ENCODE assay signal across 19 cellular contexts in the genomic region with DNA sequence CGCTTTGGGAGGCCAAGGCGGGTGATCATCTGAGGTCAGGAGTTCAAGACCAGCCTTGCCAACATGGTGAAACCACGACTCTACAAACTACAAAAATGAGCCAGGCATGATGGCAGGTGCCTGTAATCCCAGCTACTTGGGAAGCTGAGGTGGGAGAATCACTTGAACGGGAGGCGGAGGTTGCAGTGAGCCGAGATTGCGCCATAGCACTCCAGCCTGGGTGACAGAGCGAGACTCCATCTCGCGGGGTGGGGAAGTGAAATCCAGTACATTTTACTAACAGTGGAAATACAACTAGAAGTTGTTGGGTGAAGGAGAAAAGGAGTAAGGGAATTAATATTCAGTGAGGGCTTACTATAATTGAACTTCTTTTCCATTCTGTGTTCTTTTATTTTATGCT. TPM values are rescaled to one million over a fixed set of nuclear protein-coding genes. Genes with fewer than 3 reads are reported as not detected.
DNase-seq lines count a peak whose midpoint lies in the region; ATAC-seq lines count a peak whose summit lies in the region.
"Had no signal": no experiment of that assay in that cellular context is flagged by ENCODE, and none has a peak within 500 bp of the region (broad histone marks: within the 10 kb centered on the region; RNA-seq: fewer than 3 reads in every experiment).

No MANE protein-coding gene starts in this region.

- no peak overlapping the region for H2AK5ac ChIP-seq in neuronal stem cell (ENCODE audit: low read depth, low read length)

- no peak overlapping the region for H4K8ac ChIP-seq in neuronal stem cell (ENCODE audit: low read depth, low read length)

- H3K23ac ChIP-seq in neuronal stem cell (ENCODE audit: low read depth, low read length, poor library complexity) = no peak overlapping the region

- no peak for ATAC-seq in stimulated activated naive CD8-positive, alpha-beta T cell treated with anti-CD3 and anti-CD28 coated beads, Interleukin-15, amount 100 ng/mL, for 72 hours
- ATAC-seq in GM21576 (IDR thresholded peaks at IDR 0.05; ENCODE audit: unreplicated experiment) = no peak
- ATAC-seq: PC-3 had no signal

- peaks cover 0 to 1% of the 10 kb centered on the region in 2 donors for H3K9me3 ChIP-seq in neuronal stem cell (replicated peaks in 1 of 2; ENCODE audit: control insufficient read depth in 2 of 2, insufficient read depth in 1 of 2, low read depth in 1 of 2, low read length in 2 of 2)

- H3K79me1 ChIP-seq in neuronal stem cell (ENCODE audit: low read depth, low read length) = no peaks in the 10 kb centered on the region

- H2AFZ ChIP-seq in neuronal stem cell (ENCODE audit: low read length) = no peak overlapping the region

- peaks cover 46% of the 10 kb centered on the region for H3K36me3 Mint-ChIP-seq in stimulated activated naive CD8-positive, alpha-beta T cell treated with anti-CD3 and anti-CD28 coated beads, Interleukin-15, Interleukin-2, amounts not matched to agents 100 ng/mL and 50 ng/mL, for 24 hours (ENCODE audit: low read depth)

- no peak overlapping the region for H3K4ac ChIP-seq in neuronal stem cell (ENCODE audit: low read length)

- H3K27ac Mint-ChIP-seq in stimulated activated naive CD8-positive, alpha-beta T cell treated with anti-CD3 and anti-CD28 coated beads, Interleukin-15, Interleukin-2, amounts not matched to agents 100 ng/mL and 50 ng/mL, for 24 hours = peak overlapping the region; percentile 31
- no peak overlapping the region for H3K27ac Mint-ChIP-seq in stimulated activated naive CD8-positive, alpha-beta T cell treated with anti-CD3 and anti-CD28 coated beads, Interleukin-15, amount 100 ng/mL, for 72 hours
- H3K27ac Mint-ChIP-seq: CD4-positive, alpha-beta T cell had no signal

- H3K4me1 ChIP-seq in neuronal stem cell (ENCODE audit: control insufficient read depth in 2 of 2, insufficient read depth in 1 of 2, low read depth in 1 of 2, low read length in 2 of 2) = peaks cover 0 to 3% of the 10 kb centered on the region in 2 donors

- no peak overlapping the region for H3K27ac ChIP-seq in neuronal stem cell (replicated peaks; ENCODE audit: low read length)
- H3K27ac ChIP-seq: SK-N-MC had no signal

- H3K14ac ChIP-seq in neuronal stem cell (ENCODE audit: low read length) = no peak overlapping the region

- H3K4me3 ChIP-seq in neuronal stem cell (ENCODE audit: low read length in 2 of 2) = no peak overlapping the region
- H3K4me3 ChIP-seq: SK-N-MC had no signal

- peak overlapping the region; percentile 11 for H3K4me2 ChIP-seq in neuronal stem cell (ENCODE audit: insufficient read depth, low read length, poor library complexity, severe bottlenecking)

- H3K18ac ChIP-seq in neuronal stem cell (ENCODE audit: low read length) = no peak overlapping the region

- DNase-seq in stimulated activated naive CD8-positive, alpha-beta T cell treated with anti-CD3 and anti-CD28 coated beads, Interleukin-15, amount 100 ng/mL, for 72 hours = no peak
- DNase-seq in MV-4-11 (lab: John Stamatoyannopoulos, UW) (peak; percentile 47), neuronal stem cell (ENCODE audit: low spot score) (no peak), epidermal melanocyte (ENCODE audit: insufficient read length, low spot score) (no peak)
- DNase-seq in stimulated activated CD4-positive, alpha-beta T cell treated with anti-CD3 and anti-CD28 coated beads, Interleukin-2, amount 100 ng/mL, for 48 hours = no peak
- DNase-seq: CD4-positive, alpha-beta T cell; COR-L47; DMS79; MM.1S; NCI-H1694; NCI-H2081 treated with DMSO at 0.1 percent for 48 hours; NCI-H2171 treated with DMSO at 0.1 percent for 48 hours; NCI-H446; NCI-H526 treated with DMSO at 0.1 percent for 48 hours; PC-3; Right ventricle myocardium superior had no signal

- no peak overlapping the region for H2BK120ac ChIP-seq in neuronal stem cell (ENCODE audit: low read depth, low read length)

- H3K27me3 Mint-ChIP-seq in stimulated activated naive CD8-positive, alpha-beta T cell treated with anti-CD3 and anti-CD28 coated beads, Interleukin-15, Interleukin-2, amounts not matched to agents 100 ng/mL and 50 ng/mL, for 24 hours = no peaks in the 10 kb centered on the region
- H3K27me3 Mint-ChIP-seq in stimulated activated naive CD8-positive, alpha-beta T cell treated with anti-CD3 and anti-CD28 coated beads, Interleukin-15, amount 100 ng/mL, for 72 hours = no peaks in the 10 kb centered on the region
- H3K27me3 Mint-ChIP-seq: CD4-positive, alpha-beta T cell had no signal

- no peaks in the 10 kb centered on the region for H3K27me3 ChIP-seq in neuronal stem cell (ENCODE audit: control insufficient read depth in 3 of 3, insufficient read depth in 3 of 3, low read depth in 1 of 3, low read length in 3 of 3)

- H2BK12ac ChIP-seq in neuronal stem cell (ENCODE audit: low read length) = no peak overlapping the region

- no peak overlapping the region for H4K91ac ChIP-seq in neuronal stem cell (ENCODE audit: low read depth, low read length, poor library complexity)

- no peak overlapping the region for H2BK15ac ChIP-seq in neuronal stem cell (ENCODE audit: low read length)

- no peak overlapping the region for H3K9ac ChIP-seq in neuronal stem cell (ENCODE audit: low read depth, low read length, poor library complexity)

- H3K4me3 Mint-ChIP-seq in stimulated activated naive CD8-positive, alpha-beta T cell treated with anti-CD3 and anti-CD28 coated beads, Interleukin-15, Interleukin-2, amounts not matched to agents 100 ng/mL and 50 ng/mL, for 24 hours = no peak overlapping the region
- no peak overlapping the region for H3K4me3 Mint-ChIP-seq in stimulated activated naive CD8-positive, alpha-beta T cell treated with anti-CD3 and anti-CD28 coated beads, Interleukin-15, amount 100 ng/mL, for 72 hours
- H3K4me3 Mint-ChIP-seq: CD4-positive, alpha-beta T cell had no signal

- no CpG with 5 or more reads among the region's 10 CpGs for WGBS in neuronal stem cell (ENCODE audit: extremely low coverage in 2 of 2, insufficient read length in 2 of 2, insufficient replicate concordance in 1 of 2), 2 donors

- H3K4me1 Mint-ChIP-seq in stimulated activated naive CD8-positive, alpha-beta T cell treated with anti-CD3 and anti-CD28 coated beads, Interleukin-15, Interleukin-2, amounts not matched to agents 100 ng/mL and 50 ng/mL, for 24 hours (ENCODE audit: low read depth) = peaks cover 13% of the 10 kb centered on the region
- H3K4me1 Mint-ChIP-seq in stimulated activated naive CD8-positive, alpha-beta T cell treated with anti-CD3 and anti-CD28 coated beads, Interleukin-15, amount 100 ng/mL, for 72 hours = peaks cover 2% of the 10 kb centered on the region

- peaks cover 2 to 44% of the 10 kb centered on the region in 2 donors for H3K36me3 ChIP-seq in neuronal stem cell (replicated peaks in 1 of 2; ENCODE audit: control insufficient read depth in 2 of 2, insufficient read depth in 2 of 2, low read length in 2 of 2)

- H2BK5ac ChIP-seq in neuronal stem cell (ENCODE audit: low read length) = no peak overlapping the region

- H3K9me3 Mint-ChIP-seq in stimulated activated naive CD8-positive, alpha-beta T cell treated with anti-CD3 and anti-CD28 coated beads, Interleukin-15, Interleukin-2, amounts not matched to agents 100 ng/mL and 50 ng/mL, for 24 hours = no peaks in the 10 kb centered on the region
- no peaks in the 10 kb centered on the region for H3K9me3 Mint-ChIP-seq in stimulated activated naive CD8-positive, alpha-beta T cell treated with anti-CD3 and anti-CD28 coated beads, Interleukin-15, amount 100 ng/mL, for 72 hours
- H3K9me3 Mint-ChIP-seq: CD4-positive, alpha-beta T cell had no signal

RNA-seq across cellular contexts. Expression of a gene that starts 13.2 kb away (rescaled TPM):
- polyA plus RNA-seq in neuronal stem cell (2013, experiment 1 of 2) = 10.9 TPM
- 11.0 TPM for polyA plus RNA-seq in neuronal stem cell (2013, experiment 2 of 2)
